In genomic region chr11:78190374-78190773, GRCh38 we compare ENCODE assay signal across 12 cellular contexts. TPM values are rescaled to one million over a fixed set of nuclear protein-coding genes. Genes with fewer than 3 reads are reported as not detected.
DNase-seq lines count a peak whose midpoint lies in the region; ATAC-seq and TF ChIP-seq lines count a peak whose summit lies in the region.
"Had no signal": no experiment of that assay in that cellular context is flagged by ENCODE, and none has a peak within 500 bp of the region (broad histone marks: within the 10 kb centered on the region; RNA-seq: fewer than 3 reads in every experiment).

No MANE protein-coding gene starts in this region.

- no peak overlapping the region for H4K91ac ChIP-seq in mesenchymal stem cell (ENCODE audit: low read length)

- H3K4me1 ChIP-seq in mesenchymal stem cell (ENCODE audit: control insufficient read depth, insufficient read depth, low read depth, low read length) (peaks cover 37% of the 10 kb centered on the region), tibial artery (peaks cover 0 to 80% (median 69%) of the 10 kb centered on the region in 4 donors)

- no peak overlapping the region for H2BK12ac ChIP-seq in mesenchymal stem cell (ENCODE audit: low read length in 2 of 2)

- H3K27ac Mint-ChIP-seq in activated naive CD4-positive, alpha-beta T cell treated with anti-CD3 and anti-CD28 coated beads, Interleukin-2, amount 10 ng/mL, durations not matched to agents 7 days and 5 days = no peak overlapping the region
- peak overlapping the region; percentile 1 for H3K27ac Mint-ChIP-seq in activated CD8-positive, alpha-beta T cell treated with anti-CD3 and anti-CD28 coated beads, Interleukin-2, amount 10 ng/mL, durations not matched to agents 7 days and 5 days

- whole genome bisulfite sequencing in mesenchymal stem cell = 91% methylated on average over 3 of the region's 3 CpGs

- no peak for ATAC-seq in activated CD8-positive, alpha-beta T cell treated with anti-CD3 and anti-CD28 coated beads, Interleukin-2, amount 10 ng/mL, durations not matched to agents 7 days and 5 days
- no peak for ATAC-seq in GM18867 (IDR thresholded peaks at IDR 0.05; ENCODE audit: unreplicated experiment)
- no peak for ATAC-seq in HG03135 (IDR thresholded peaks at IDR 0.05; ENCODE audit: unreplicated experiment)

- H2AK5ac ChIP-seq in mesenchymal stem cell (ENCODE audit: low read length, severe bottlenecking) = no peak overlapping the region

- intact Hi-C loops in tibial artery (cut with DNase I; ENCODE audit: low total_unique reads) = no loop called here

- no peak overlapping the region for H3K23ac ChIP-seq in mesenchymal stem cell (ENCODE audit: low read length in 2 of 2)

- peaks cover 60% of the 10 kb centered on the region for H3K4me1 Mint-ChIP-seq in activated naive CD4-positive, alpha-beta T cell treated with anti-CD3 and anti-CD28 coated beads, Interleukin-2, amount 10 ng/mL, durations not matched to agents 7 days and 5 days
- H3K4me1 Mint-ChIP-seq in activated CD8-positive, alpha-beta T cell treated with anti-CD3 and anti-CD28 coated beads, Interleukin-2, amount 10 ng/mL, durations not matched to agents 7 days and 5 days (ENCODE audit: low read depth) = peaks cover 67% of the 10 kb centered on the region

- H3K36me3 ChIP-seq in mesenchymal stem cell (ENCODE audit: control insufficient read depth in 1 of 2, insufficient read depth in 2 of 2, low read depth in 1 of 2, low read length in 2 of 2) (peaks cover 14 to 17% of the 10 kb centered on the region in 2 experiments), tibial artery (peaks cover 0 to 6% (median 0%) of the 10 kb centered on the region in 3 donors)

- H3K27ac ChIP-seq in mesenchymal stem cell (ENCODE audit: low read length, poor library complexity, severe bottlenecking) (no peak overlapping the region), tibial artery (peak overlapping the region; percentile 91 to 92)

- H3K9me3 ChIP-seq in mesenchymal stem cell (ENCODE audit: control insufficient read depth, low read length) = no peaks in the 10 kb centered on the region
- H3K9me3 ChIP-seq in tibial artery = no peaks in the 10 kb centered on the region

- no peak overlapping the region for H2AFZ ChIP-seq in mesenchymal stem cell (ENCODE audit: low read depth, low read length)

- no peaks in the 10 kb centered on the region for H3K27me3 ChIP-seq in mesenchymal stem cell (ENCODE audit: control insufficient read depth in 1 of 2, insufficient read depth in 1 of 2, low read length in 2 of 2)
- no peaks in the 10 kb centered on the region for H3K27me3 ChIP-seq in tibial artery

- peak overlapping the region in 1 of 2 experiments; percentile 95 for H3K4me3 ChIP-seq in mesenchymal stem cell (ENCODE audit: insufficient read depth in 1 of 2, low read depth in 1 of 2, low read length in 2 of 2)
- H3K4me3 ChIP-seq in tibial artery = peak overlapping the region; percentile 81 to 85
- H3K4me3 ChIP-seq: lung had no signal

- H3K14ac ChIP-seq in mesenchymal stem cell (ENCODE audit: low read length in 2 of 2) = no peak overlapping the region

- no peaks in the 10 kb centered on the region for H3K9me3 Mint-ChIP-seq in activated naive CD4-positive, alpha-beta T cell treated with anti-CD3 and anti-CD28 coated beads, Interleukin-2, amount 10 ng/mL, durations not matched to agents 7 days and 5 days
- H3K9me3 Mint-ChIP-seq in activated CD8-positive, alpha-beta T cell treated with anti-CD3 and anti-CD28 coated beads, Interleukin-2, amount 10 ng/mL, durations not matched to agents 7 days and 5 days (ENCODE audit: insufficient read depth) = no peaks in the 10 kb centered on the region

- H2BK15ac ChIP-seq in mesenchymal stem cell (ENCODE audit: low read depth, poor library complexity, severe bottlenecking) = no peak overlapping the region

- DNase-seq in activated naive CD4-positive, alpha-beta T cell treated with anti-CD3 and anti-CD28 coated beads, Interleukin-2, amount 10 ng/mL, durations not matched to agents 7 days and 5 days = no peak
- no peak for DNase-seq in activated naive CD4-positive, alpha-beta T cell treated with Interleukin-2 at 50 U/mL for 16 hours
- DNase-seq in activated CD8-positive, alpha-beta T cell treated with anti-CD3 and anti-CD28 coated beads, Interleukin-2, amount 10 ng/mL, durations not matched to agents 7 days and 5 days = no peak
- peak; percentile 26 for DNase-seq in mesenchymal stem cell
- DNase-seq in tibial artery = peak in 1 of 2 donors; percentile 71
- DNase-seq in NCI-H1105 (lab: John Stamatoyannopoulos, UW) = no peak
- DNase-seq: activated CD4-positive, alpha-beta T cell treated with anti-CD3 and anti-CD28 coated beads, Interleukin-2, amount 50 U/mL, for 48 hours; SHP77 treated with DMSO at 0.1 percent for 48 hours; small intestine had no signal

- no peak overlapping the region for H3K4ac ChIP-seq in mesenchymal stem cell (ENCODE audit: low read depth in 1 of 2, low read length in 2 of 2)

- H3K36me3 Mint-ChIP-seq in activated naive CD4-positive, alpha-beta T cell treated with anti-CD3 and anti-CD28 coated beads, Interleukin-2, amount 10 ng/mL, durations not matched to agents 7 days and 5 days = peaks cover 24% of the 10 kb centered on the region
- peaks cover 22% of the 10 kb centered on the region for H3K36me3 Mint-ChIP-seq in activated CD8-positive, alpha-beta T cell treated with anti-CD3 and anti-CD28 coated beads, Interleukin-2, amount 10 ng/mL, durations not matched to agents 7 days and 5 days (ENCODE audit: low read depth)

- no peak overlapping the region for H2BK120ac ChIP-seq in mesenchymal stem cell (ENCODE audit: low read depth, low read length)

- no peaks in the 10 kb centered on the region for H3K27me3 Mint-ChIP-seq in activated naive CD4-positive, alpha-beta T cell treated with anti-CD3 and anti-CD28 coated beads, Interleukin-2, amount 10 ng/mL, durations not matched to agents 7 days and 5 days
- H3K27me3 Mint-ChIP-seq in activated CD8-positive, alpha-beta T cell treated with anti-CD3 and anti-CD28 coated beads, Interleukin-2, amount 10 ng/mL, durations not matched to agents 7 days and 5 days (ENCODE audit: low read depth) = no peaks in the 10 kb centered on the region

- TF ChIP-seq CTCF in tibial artery (IDR thresholded peaks at IDR 0.05) = no peak

- H3K18ac ChIP-seq in mesenchymal stem cell (ENCODE audit: low read depth in 1 of 2, low read length in 2 of 2) = no peak overlapping the region

- no peak overlapping the region for H2BK5ac ChIP-seq in mesenchymal stem cell (ENCODE audit: low read depth, low read length, poor library complexity, severe bottlenecking)

- peaks cover 41% of the 10 kb centered on the region for H3K79me1 ChIP-seq in mesenchymal stem cell (replicated peaks; ENCODE audit: low read length, poor library complexity, severe bottlenecking)

- peak overlapping the region; percentile 91 for H3K4me3 Mint-ChIP-seq in activated naive CD4-positive, alpha-beta T cell treated with anti-CD3 and anti-CD28 coated beads, Interleukin-2, amount 10 ng/mL, durations not matched to agents 7 days and 5 days
- H3K4me3 Mint-ChIP-seq in activated CD8-positive, alpha-beta T cell treated with anti-CD3 and anti-CD28 coated beads, Interleukin-2, amount 10 ng/mL, durations not matched to agents 7 days and 5 days = peak overlapping the region; percentile 99

- H3K9ac ChIP-seq in mesenchymal stem cell (ENCODE audit: low read length) = peak overlapping the region; percentile 89

- CTCF ChIA-PET in activated naive CD4-positive, alpha-beta T cell treated with anti-CD3 and anti-CD28 coated beads, Interleukin-2, amount 10 ng/mL, durations not matched to agents 7 days and 5 days (lab: Charles Lee) = no interaction called here
- CTCF ChIA-PET in activated CD8-positive, alpha-beta T cell treated with anti-CD3 and anti-CD28 coated beads, Interleukin-2, amount 10 ng/mL, durations not matched to agents 7 days and 5 days (lab: Charles Lee) = interaction anchor here (1.0 to 3.8 kb wide), 6 partner anchors 9 to 374 kb away, joined by 3 to 20 read pairs (median 8); partner anchors contain the start of gene ALG8

- POLR2A ChIA-PET in activated CD8-positive, alpha-beta T cell treated with anti-CD3 and anti-CD28 coated beads, Interleukin-2, amount 10 ng/mL, durations not matched to agents 7 days and 5 days (lab: Charles Lee) = interaction anchor here (1.5 to 2.0 kb wide), 2 partner anchors 10 to 13 kb away, joined by 5 to 10 read pairs; no protein-coding TSS in a partner anchor

- no peak overlapping the region for H4K8ac ChIP-seq in mesenchymal stem cell (ENCODE audit: low read length)

- no peak overlapping the region for H3K4me2 ChIP-seq in mesenchymal stem cell (ENCODE audit: low read length, poor library complexity, severe bottlenecking)

RNA-seq across cellular contexts. Expression of gene USP35, which starts 1.7 kb away (rescaled TPM):
- 10 to 100 TPM; 11.9 to 12.8 TPM for total RNA-seq in activated CD8-positive, alpha-beta T cell treated with anti-CD3 and anti-CD28 coated beads, Interleukin-2, amount 10 ng/mL, durations not matched to agents 7 days and 5 days
- 7.1 TPM for polyA plus RNA-seq in mesenchymal stem cell (2013, experiment 1 of 2)
- polyA plus RNA-seq in mesenchymal stem cell (2013, experiment 2 of 2) = 6.9 TPM

RNA-seq across cellular contexts. Expression of gene KCTD21, which starts 1.9 kb away (rescaled TPM):
- 1 to 10 TPM; 7.1 to 7.8 TPM for total RNA-seq in activated CD8-positive, alpha-beta T cell treated with anti-CD3 and anti-CD28 coated beads, Interleukin-2, amount 10 ng/mL, durations not matched to agents 7 days and 5 days
- 11.7 TPM for polyA plus RNA-seq in mesenchymal stem cell (2013, experiment 1 of 2)
- polyA plus RNA-seq in mesenchymal stem cell (2013, experiment 2 of 2) = 12.2 TPM

RNA-seq across cellular contexts. Expression of gene ALG8, which starts 50.9 kb away (rescaled TPM):
- 10 to 100 TPM; 49.9 to 51.7 TPM for total RNA-seq in activated CD8-positive, alpha-beta T cell treated with anti-CD3 and anti-CD28 coated beads, Interleukin-2, amount 10 ng/mL, durations not matched to agents 7 days and 5 days
- polyA plus RNA-seq in mesenchymal stem cell (2013, experiment 1 of 2) = 49.1 TPM
- 50.6 TPM for polyA plus RNA-seq in mesenchymal stem cell (2013, experiment 2 of 2)
